ENCODE assay signal across 22 cellular contexts in the genomic region with DNA sequence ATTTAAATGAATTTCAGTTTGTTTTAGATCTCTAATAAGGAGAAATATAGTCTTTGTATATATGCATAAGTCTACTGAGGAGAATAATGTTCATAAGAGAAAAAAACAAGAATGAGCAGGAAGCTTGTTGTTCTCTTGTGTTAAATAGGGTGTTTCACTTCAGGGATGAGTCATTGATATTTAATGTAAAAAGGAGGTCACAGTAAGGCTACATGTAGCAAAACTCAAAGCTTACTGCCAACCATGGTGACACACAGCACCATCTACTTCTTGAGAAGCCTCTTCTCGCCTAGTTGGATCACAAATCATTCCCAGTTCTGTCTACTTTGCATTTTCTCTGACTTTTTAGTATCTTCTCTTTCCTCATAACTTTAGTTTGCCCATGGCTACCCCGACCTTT.
DNase-seq lines count a peak whose midpoint lies in the region; ATAC-seq, FAIRE-seq and TF ChIP-seq lines count a peak whose summit lies in the region.
"Had no signal": no experiment of that assay in that cellular context is flagged by ENCODE, and none has a peak within 500 bp of the region (broad histone marks: within the 10 kb centered on the region; RNA-seq: fewer than 3 reads in every experiment).

No MANE protein-coding gene starts in this region.

- no peak for TF ChIP-seq POLR2A in GM12878 (IDR thresholded peaks at IDR 0.05; ENCODE audit: low read depth, low read length)

- WGBS in GM12878 (ENCODE audit: insufficient coverage, insufficient replicate concordance, low lambda C conversion rate, missing lambda C conversion rate) = 0% methylated on average over 2 of the region's 2 CpGs

- H3K9me3 Mint-ChIP-seq in CD14-positive monocyte = peaks cover 0 to 5% (median 0%) of the 10 kb centered on the region in 7 donors
- H3K9me3 Mint-ChIP-seq: nephron had no signal

- SMC1A ChIA-PET in GM12878 (lab: Charles Lee; ENCODE audit: uncharacterized antibody, unreplicated experiment) = no interaction called here

- peak; percentile 34; the same call in 1 of the 3 replicates for ATAC-seq in GM12878
- ATAC-seq in GM18511 (IDR thresholded peaks at IDR 0.05; ENCODE audit: unreplicated experiment) = no peak
- ATAC-seq in HG02588 (IDR thresholded peaks at IDR 0.05; ENCODE audit: unreplicated experiment) = no peak
- ATAC-seq: activated T-cell treated with anti-CD3 and anti-CD28 coated beads, Interleukin-2, amount 50 U/mL, for 72 hours; CD8-positive, alpha-beta T cell; HCT116; stimulated activated naive CD8-positive, alpha-beta T cell treated with anti-CD3 and anti-CD28 coated beads, Interleukin-15, Interleukin-2, amounts not matched to agents 100 U/mL and 50 U/mL, for 24 hours had no signal

- no peak overlapping the region for H2AFZ ChIP-seq in GM12878 (ENCODE audit: control insufficient read depth, low read depth, low read length)

- CTCF ChIA-PET in A673 (lab: Charles Lee) (no interaction called here), GM12878 (lab: Yijun Ruan, JAX) (no interaction called here)

- no peaks in the 10 kb centered on the region for H3K27me3 Mint-ChIP-seq in CD14-positive monocyte (ENCODE audit: low read depth in 3 of 3)
- H3K27me3 Mint-ChIP-seq: activated CD4-positive, alpha-beta memory T cell treated with anti-CD3 and anti-CD28 coated beads, Interleukin-2, amount 10 ng/mL, durations not matched to agents 7 days and 5 days; activated naive CD8-positive, alpha-beta T cell had no signal

- intact Hi-C loops in A673 (cut with micrococcal nuclease; ENCODE audit: unreplicated experiment) = no loop called here
- intact Hi-C loops in GM12878 (cut with micrococcal nuclease; ENCODE audit: unreplicated experiment) = no loop called here
- intact Hi-C loops in CD14-positive monocyte (cut with micrococcal nuclease) = no loop called here

- POLR2A ChIA-PET in A673 (lab: Charles Lee; ENCODE audit: low non-redundant PET) (no interaction called here), GM12878 (lab: Charles Lee) (no interaction called here)

- H3K27ac ChIP-seq in A673 (ENCODE audit: low read depth, low read length, poor library complexity, severe bottlenecking) (peak overlapping the region; percentile 46), GM12878 (ENCODE audit: control insufficient read depth, insufficient read depth) (no peak overlapping the region)
- H3K27ac ChIP-seq: upper lobe of left lung, VCaP had no signal

- FAIRE-seq in GM12878 (lab: Jason Lieb, UNC) = no peak

- TF ChIP-seq RAD21 in GM12878 (IDR thresholded peaks at IDR 0.05; ENCODE audit: insufficient read depth, low read depth, low read length) = no peak

- H3K27ac Mint-ChIP-seq in CD14-positive monocyte = no peak overlapping the region
- H3K27ac Mint-ChIP-seq: activated CD4-positive, alpha-beta memory T cell treated with anti-CD3 and anti-CD28 coated beads, Interleukin-2, amount 10 ng/mL, durations not matched to agents 7 days and 5 days; activated naive CD8-positive, alpha-beta T cell; activated T-cell treated with anti-CD3 and anti-CD28 coated beads, Interleukin-2, amount 50 U/mL, for 72 hours; CD8-positive, alpha-beta T cell; nephron had no signal

- H3K79me2 ChIP-seq in GM12878 (ENCODE audit: control insufficient read depth, insufficient read depth, low read length) = no peaks in the 10 kb centered on the region

- H3K4me1 ChIP-seq in A673 (ENCODE audit: insufficient read depth, low read length, poor library complexity, severe bottlenecking) (peaks cover 15% of the 10 kb centered on the region), GM12878 (ENCODE audit: control insufficient read depth, insufficient read depth, low read length) (no peaks in the 10 kb centered on the region)
- H3K4me1 ChIP-seq: upper lobe of left lung had no signal

- H3K4me3 Mint-ChIP-seq in CD14-positive monocyte = no peak overlapping the region
- H3K4me3 Mint-ChIP-seq: activated CD4-positive, alpha-beta memory T cell treated with anti-CD3 and anti-CD28 coated beads, Interleukin-2, amount 10 ng/mL, durations not matched to agents 7 days and 5 days; activated naive CD8-positive, alpha-beta T cell; activated T-cell treated with anti-CD3 and anti-CD28 coated beads, Interleukin-2, amount 50 U/mL, for 72 hours; CD8-positive, alpha-beta T cell; nephron had no signal

- no peaks in the 10 kb centered on the region for H3K9me3 ChIP-seq in A673 (ENCODE audit: low read depth, low read length, poor library complexity, severe bottlenecking)
- no peaks in the 10 kb centered on the region for H3K9me3 ChIP-seq in GM12878 (replicated peaks; ENCODE audit: control insufficient read depth, insufficient read depth, low read length)
- H3K9me3 ChIP-seq: upper lobe of left lung had no signal

- H3K4me2 ChIP-seq in GM12878 (ENCODE audit: control insufficient read depth, insufficient read depth) = no peak overlapping the region

- DNase-seq in A673 (ENCODE audit: low spot score) (peak; percentile 68), HS-5 (ENCODE audit: low read depth) (peak; percentile 8), GM12878 (ENCODE audit: low read depth, low spot score) (no peak), iris pigment epithelial cell (ENCODE audit: low read depth) (peak; percentile 11), SIG-M5 (lab: John Stamatoyannopoulos, UW) (no peak), CD14-positive monocyte (ENCODE audit: low spot score) (no peak)
- DNase-seq: activated CD4-positive, alpha-beta memory T cell treated with anti-CD3 and anti-CD28 coated beads, Interleukin-2, amount 10 ng/mL, durations not matched to agents 7 days and 5 days; activated T-cell treated with anti-CD3 and anti-CD28 coated beads, Interleukin-2, amount 50 U/mL, for 72 hours; CD8-positive, alpha-beta T cell; central memory CD4-positive, alpha-beta T cell; effector CD8-positive, alpha-beta T cell; EL; NCI-H187 treated with DMSO at 0.1 percent for 48 hours; NCI-H524 treated with DMSO at 0.1 percent for 48 hours; stimulated activated naive CD8-positive, alpha-beta T cell treated with anti-CD3 and anti-CD28 coated beads, Interleukin-15, Interleukin-2, amounts not matched to agents 100 U/mL and 50 U/mL, for 24 hours; upper lobe of left lung had no signal

- H4K20me1 ChIP-seq in GM12878 (ENCODE audit: control insufficient read depth, insufficient read depth) = no peaks in the 10 kb centered on the region

- H3K36me3 Mint-ChIP-seq in CD14-positive monocyte = no peaks in the 10 kb centered on the region
- H3K36me3 Mint-ChIP-seq: activated naive CD8-positive, alpha-beta T cell; CD8-positive, alpha-beta T cell had no signal

- no peak overlapping the region for H3K9ac ChIP-seq in GM12878 (ENCODE audit: control insufficient read depth, insufficient read depth, low read length)

- no peaks in the 10 kb centered on the region for H3K36me3 ChIP-seq in A673 (ENCODE audit: insufficient read depth, low read length, poor library complexity, severe bottlenecking)
- no peaks in the 10 kb centered on the region for H3K36me3 ChIP-seq in GM12878 (ENCODE audit: control insufficient read depth in 2 of 2, insufficient read depth in 2 of 2, low read length in 1 of 2)
- H3K36me3 ChIP-seq: upper lobe of left lung had no signal

- in situ Hi-C loops in GM12878 (cut with MboI) = no loop called here

- TF ChIP-seq CTCF in A673 (conservative IDR thresholded peaks at IDR 0.05; ENCODE audit: low read depth, low read length) (no peak), GM12878 (IDR thresholded peaks at IDR 0.05 in 2 of 3, conservative IDR thresholded peaks at IDR 0.05 in 1 of 3; ENCODE audit: control insufficient read depth in 2 of 3, extremely low read depth in 1 of 3, insufficient read depth in 1 of 3, low read depth in 3 of 3, low read length in 3 of 3) (no peak), CD14-positive monocyte (IDR thresholded peaks at IDR 0.05) (no peak)

- no peaks in the 10 kb centered on the region for H3K4me1 Mint-ChIP-seq in CD14-positive monocyte
- H3K4me1 Mint-ChIP-seq: activated CD4-positive, alpha-beta memory T cell treated with anti-CD3 and anti-CD28 coated beads, Interleukin-2, amount 10 ng/mL, durations not matched to agents 7 days and 5 days; nephron had no signal

- no TSS peak for BruUV-seq in A673 (replicated peaks; lab: Mats Ljungman, UMichigan)
- BruUV-seq in GM12878 (replicated peaks; lab: Mats Ljungman, UMichigan) = no TSS peak

- no peak for TF ChIP-seq EP300 in GM12878 (IDR thresholded peaks at IDR 0.05; ENCODE audit: borderline replicate concordance in 1 of 2, control insufficient read depth in 1 of 2, low read depth in 2 of 2, low read length in 2 of 2)

- RAD21 ChIA-PET in GM12878 (lab: Charles Lee; ENCODE audit: unreplicated experiment) = no interaction called here

- H3K4me3 ChIP-seq in A673 (ENCODE audit: low read depth, low read length, poor library complexity, severe bottlenecking) (no peak overlapping the region), GM12878 (no peak overlapping the region)
- H3K4me3 ChIP-seq: upper lobe of left lung had no signal

- H3K27me3 ChIP-seq in A673 (replicated peaks; ENCODE audit: insufficient read depth, low read depth, low read length, poor library complexity) = no peaks in the 10 kb centered on the region
- no peaks in the 10 kb centered on the region for H3K27me3 ChIP-seq in GM12878 (replicated peaks in 1 of 2; ENCODE audit: control insufficient read depth in 2 of 2, insufficient read depth in 2 of 2, low read length in 1 of 2)
- H3K27me3 ChIP-seq: upper lobe of left lung had no signal

TF ChIP-seq in GM12878, 131 proteins besides CTCF, POLR2A, EP300 and RAD21:
- TF ChIP-seq MTA3 (IDR thresholded peaks at IDR 0.05; ENCODE audit: borderline replicate concordance, low read length) = no peak
- no peak for TF ChIP-seq IKZF2 (IDR thresholded peaks at IDR 0.05)

Comparison
In these comparisons a context has a peak if more than half of its experiments do, and no peak if none do; other contexts are left out.
1. DNase-seq: peak in A673 (single experiment), HS-5 (single experiment) and iris pigment epithelial cell (single experiment); none in GM12878 (single experiment), SIG-M5 (single experiment) and CD14-positive monocyte (single experiment).